Comparison of ENCODE assay signal across 1 cellular context in the genomic region with DNA sequence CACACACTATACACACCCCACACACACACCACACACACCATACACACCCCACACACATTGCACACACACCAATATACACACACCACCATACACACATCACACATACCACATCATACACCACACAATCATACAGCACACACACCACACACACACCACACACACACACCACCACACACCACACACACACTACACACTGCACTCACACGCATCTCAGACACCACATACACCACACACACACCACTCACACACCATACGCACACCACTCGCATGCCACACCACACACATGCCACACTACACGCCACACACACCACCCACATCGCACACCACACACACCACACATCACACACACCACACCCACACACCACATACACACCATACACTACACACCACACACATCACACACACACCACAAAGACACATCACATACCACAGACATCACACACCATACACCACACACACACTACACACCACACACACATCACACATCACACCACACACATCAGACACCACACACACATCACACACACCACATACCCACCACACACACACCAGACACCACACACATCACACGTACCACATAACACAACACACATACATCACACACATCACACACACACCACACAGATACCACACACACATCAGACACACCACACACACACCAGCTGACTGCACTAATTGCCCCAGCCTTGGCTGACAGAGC.
TF ChIP-seq lines count a peak whose summit lies in the region.

No MANE protein-coding gene starts in this region.

TF ChIP-seq in HepG2, 621 proteins besides CTCF, POLR2A, EP300 and RAD21 (continued from another document):
- TF ChIP-seq, protein P1, sequence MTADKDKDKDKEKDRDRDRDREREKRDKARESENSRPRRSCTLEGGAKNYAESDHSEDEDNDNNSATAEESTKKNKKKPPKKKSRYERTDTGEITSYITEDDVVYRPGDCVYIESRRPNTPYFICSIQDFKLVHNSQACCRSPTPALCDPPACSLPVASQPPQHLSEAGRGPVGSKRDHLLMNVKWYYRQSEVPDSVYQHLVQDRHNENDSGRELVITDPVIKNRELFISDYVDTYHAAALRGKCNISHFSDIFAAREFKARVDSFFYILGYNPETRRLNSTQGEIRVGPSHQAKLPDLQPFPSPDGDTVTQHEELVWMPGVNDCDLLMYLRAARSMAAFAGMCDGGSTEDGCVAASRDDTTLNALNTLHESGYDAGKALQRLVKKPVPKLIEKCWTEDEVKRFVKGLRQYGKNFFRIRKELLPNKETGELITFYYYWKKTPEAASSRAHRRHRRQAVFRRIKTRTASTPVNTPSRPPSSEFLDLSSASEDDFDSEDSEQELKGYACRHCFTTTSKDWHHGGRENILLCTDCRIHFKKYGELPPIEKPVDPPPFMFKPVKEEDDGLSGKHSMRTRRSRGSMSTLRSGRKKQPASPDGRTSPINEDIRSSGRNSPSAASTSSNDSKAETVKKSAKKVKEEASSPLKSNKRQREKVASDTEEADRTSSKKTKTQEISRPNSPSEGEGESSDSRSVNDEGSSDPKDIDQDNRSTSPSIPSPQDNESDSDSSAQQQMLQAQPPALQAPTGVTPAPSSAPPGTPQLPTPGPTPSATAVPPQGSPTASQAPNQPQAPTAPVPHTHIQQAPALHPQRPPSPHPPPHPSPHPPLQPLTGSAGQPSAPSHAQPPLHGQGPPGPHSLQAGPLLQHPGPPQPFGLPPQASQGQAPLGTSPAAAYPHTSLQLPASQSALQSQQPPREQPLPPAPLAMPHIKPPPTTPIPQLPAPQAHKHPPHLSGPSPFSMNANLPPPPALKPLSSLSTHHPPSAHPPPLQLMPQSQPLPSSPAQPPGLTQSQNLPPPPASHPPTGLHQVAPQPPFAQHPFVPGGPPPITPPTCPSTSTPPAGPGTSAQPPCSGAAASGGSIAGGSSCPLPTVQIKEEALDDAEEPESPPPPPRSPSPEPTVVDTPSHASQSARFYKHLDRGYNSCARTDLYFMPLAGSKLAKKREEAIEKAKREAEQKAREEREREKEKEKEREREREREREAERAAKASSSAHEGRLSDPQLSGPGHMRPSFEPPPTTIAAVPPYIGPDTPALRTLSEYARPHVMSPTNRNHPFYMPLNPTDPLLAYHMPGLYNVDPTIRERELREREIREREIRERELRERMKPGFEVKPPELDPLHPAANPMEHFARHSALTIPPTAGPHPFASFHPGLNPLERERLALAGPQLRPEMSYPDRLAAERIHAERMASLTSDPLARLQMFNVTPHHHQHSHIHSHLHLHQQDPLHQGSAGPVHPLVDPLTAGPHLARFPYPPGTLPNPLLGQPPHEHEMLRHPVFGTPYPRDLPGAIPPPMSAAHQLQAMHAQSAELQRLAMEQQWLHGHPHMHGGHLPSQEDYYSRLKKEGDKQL (CRISPR knock-in tag; IDR thresholded peaks at IDR 0.05; ENCODE audit: low read depth): no peak
- 0 out of 2 replicates have a peak, but pooled peaks have one; percentile 1 for TF ChIP-seq GABPA (IDR thresholded peaks at IDR 0.05; ENCODE audit: low read depth, low read length)
- no peak for TF ChIP-seq GABPA (CRISPR knock-in tag; IDR thresholded peaks at IDR 0.05; ENCODE audit: low read depth)
- TF ChIP-seq ZFP36L2 (CRISPR knock-in tag; IDR thresholded peaks at IDR 0.05): no peak
- TF ChIP-seq, protein P2, sequence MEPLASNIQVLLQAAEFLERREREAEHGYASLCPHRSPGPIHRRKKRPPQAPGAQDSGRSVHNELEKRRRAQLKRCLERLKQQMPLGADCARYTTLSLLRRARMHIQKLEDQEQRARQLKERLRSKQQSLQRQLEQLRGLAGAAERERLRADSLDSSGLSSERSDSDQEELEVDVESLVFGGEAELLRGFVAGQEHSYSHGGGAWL (CRISPR knock-in tag; IDR thresholded peaks at IDR 0.05): no peak
- TF ChIP-seq ZNF274 (CRISPR knock-in tag; IDR thresholded peaks at IDR 0.05): no peak
- TF ChIP-seq, protein P3, sequence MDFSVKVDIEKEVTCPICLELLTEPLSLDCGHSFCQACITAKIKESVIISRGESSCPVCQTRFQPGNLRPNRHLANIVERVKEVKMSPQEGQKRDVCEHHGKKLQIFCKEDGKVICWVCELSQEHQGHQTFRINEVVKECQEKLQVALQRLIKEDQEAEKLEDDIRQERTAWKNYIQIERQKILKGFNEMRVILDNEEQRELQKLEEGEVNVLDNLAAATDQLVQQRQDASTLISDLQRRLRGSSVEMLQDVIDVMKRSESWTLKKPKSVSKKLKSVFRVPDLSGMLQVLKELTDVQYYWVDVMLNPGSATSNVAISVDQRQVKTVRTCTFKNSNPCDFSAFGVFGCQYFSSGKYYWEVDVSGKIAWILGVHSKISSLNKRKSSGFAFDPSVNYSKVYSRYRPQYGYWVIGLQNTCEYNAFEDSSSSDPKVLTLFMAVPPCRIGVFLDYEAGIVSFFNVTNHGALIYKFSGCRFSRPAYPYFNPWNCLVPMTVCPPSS (IDR thresholded peaks at IDR 0.05): 0 out of 2 replicates have a peak, but pooled peaks have one; percentile 44
- TF ChIP-seq ZNF446 (CRISPR knock-in tag; IDR thresholded peaks at IDR 0.05): no peak
- TF ChIP-seq HNRNPLL (IDR thresholded peaks at IDR 0.05; ENCODE audit: low read depth, low read length, poor library complexity, severe bottlenecking): no peak
- TF ChIP-seq, protein P4, sequence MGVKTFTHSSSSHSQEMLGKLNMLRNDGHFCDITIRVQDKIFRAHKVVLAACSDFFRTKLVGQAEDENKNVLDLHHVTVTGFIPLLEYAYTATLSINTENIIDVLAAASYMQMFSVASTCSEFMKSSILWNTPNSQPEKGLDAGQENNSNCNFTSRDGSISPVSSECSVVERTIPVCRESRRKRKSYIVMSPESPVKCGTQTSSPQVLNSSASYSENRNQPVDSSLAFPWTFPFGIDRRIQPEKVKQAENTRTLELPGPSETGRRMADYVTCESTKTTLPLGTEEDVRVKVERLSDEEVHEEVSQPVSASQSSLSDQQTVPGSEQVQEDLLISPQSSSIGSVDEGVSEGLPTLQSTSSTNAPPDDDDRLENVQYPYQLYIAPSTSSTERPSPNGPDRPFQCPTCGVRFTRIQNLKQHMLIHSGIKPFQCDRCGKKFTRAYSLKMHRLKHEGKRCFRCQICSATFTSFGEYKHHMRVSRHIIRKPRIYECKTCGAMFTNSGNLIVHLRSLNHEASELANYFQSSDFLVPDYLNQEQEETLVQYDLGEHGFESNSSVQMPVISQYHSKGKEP (CRISPR knock-in tag; IDR thresholded peaks at IDR 0.05): no peak
- TF ChIP-seq ZNF10 (CRISPR knock-in tag; IDR thresholded peaks at IDR 0.05; ENCODE audit: borderline replicate concordance, low read depth): no peak
- TF ChIP-seq PHF20 (CRISPR knock-in tag; IDR thresholded peaks at IDR 0.05): 0 out of 2 replicates have a peak, but pooled peaks have one; percentile 24
- no peak for TF ChIP-seq FOXK2 (IDR thresholded peaks at IDR 0.05)
- TF ChIP-seq, protein P5, sequence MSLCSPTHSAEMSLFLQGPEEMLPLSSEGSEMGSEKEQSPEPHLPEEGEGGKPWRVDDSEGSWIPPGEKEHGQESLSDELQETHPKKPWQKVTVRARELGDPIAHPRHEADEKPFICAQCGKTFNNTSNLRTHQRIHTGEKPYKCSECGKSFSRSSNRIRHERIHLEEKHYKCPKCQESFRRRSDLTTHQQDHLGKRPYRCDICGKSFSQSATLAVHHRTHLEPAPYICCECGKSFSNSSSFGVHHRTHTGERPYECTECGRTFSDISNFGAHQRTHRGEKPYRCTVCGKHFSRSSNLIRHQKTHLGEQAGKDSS (CRISPR knock-in tag; IDR thresholded peaks at IDR 0.05; ENCODE audit: borderline replicate concordance, low read depth): peak; percentile 37; the same call in 1 of the 2 replicates
- TF ChIP-seq PHF5A (CRISPR knock-in tag; IDR thresholded peaks at IDR 0.05; ENCODE audit: low read depth, unreplicated experiment): no peak
- no peak for TF ChIP-seq NR1H2 (CRISPR knock-in tag; IDR thresholded peaks at IDR 0.05; ENCODE audit: borderline replicate concordance, low read depth)
- 0 out of 2 replicates have a peak, but pooled peaks have one; percentile 35 for TF ChIP-seq ZNF839 (CRISPR knock-in tag; IDR thresholded peaks at IDR 0.05; ENCODE audit: borderline replicate concordance)
- TF ChIP-seq ZNF460 (CRISPR knock-in tag; IDR thresholded peaks at IDR 0.05; ENCODE audit: borderline replicate concordance): no peak
- no peak for TF ChIP-seq TRIM24 (CRISPR knock-in tag; IDR thresholded peaks at IDR 0.05)
- TF ChIP-seq ZNF615 (CRISPR knock-in tag; IDR thresholded peaks at IDR 0.05; ENCODE audit: borderline replicate concordance): no peak
- TF ChIP-seq, protein P6, sequence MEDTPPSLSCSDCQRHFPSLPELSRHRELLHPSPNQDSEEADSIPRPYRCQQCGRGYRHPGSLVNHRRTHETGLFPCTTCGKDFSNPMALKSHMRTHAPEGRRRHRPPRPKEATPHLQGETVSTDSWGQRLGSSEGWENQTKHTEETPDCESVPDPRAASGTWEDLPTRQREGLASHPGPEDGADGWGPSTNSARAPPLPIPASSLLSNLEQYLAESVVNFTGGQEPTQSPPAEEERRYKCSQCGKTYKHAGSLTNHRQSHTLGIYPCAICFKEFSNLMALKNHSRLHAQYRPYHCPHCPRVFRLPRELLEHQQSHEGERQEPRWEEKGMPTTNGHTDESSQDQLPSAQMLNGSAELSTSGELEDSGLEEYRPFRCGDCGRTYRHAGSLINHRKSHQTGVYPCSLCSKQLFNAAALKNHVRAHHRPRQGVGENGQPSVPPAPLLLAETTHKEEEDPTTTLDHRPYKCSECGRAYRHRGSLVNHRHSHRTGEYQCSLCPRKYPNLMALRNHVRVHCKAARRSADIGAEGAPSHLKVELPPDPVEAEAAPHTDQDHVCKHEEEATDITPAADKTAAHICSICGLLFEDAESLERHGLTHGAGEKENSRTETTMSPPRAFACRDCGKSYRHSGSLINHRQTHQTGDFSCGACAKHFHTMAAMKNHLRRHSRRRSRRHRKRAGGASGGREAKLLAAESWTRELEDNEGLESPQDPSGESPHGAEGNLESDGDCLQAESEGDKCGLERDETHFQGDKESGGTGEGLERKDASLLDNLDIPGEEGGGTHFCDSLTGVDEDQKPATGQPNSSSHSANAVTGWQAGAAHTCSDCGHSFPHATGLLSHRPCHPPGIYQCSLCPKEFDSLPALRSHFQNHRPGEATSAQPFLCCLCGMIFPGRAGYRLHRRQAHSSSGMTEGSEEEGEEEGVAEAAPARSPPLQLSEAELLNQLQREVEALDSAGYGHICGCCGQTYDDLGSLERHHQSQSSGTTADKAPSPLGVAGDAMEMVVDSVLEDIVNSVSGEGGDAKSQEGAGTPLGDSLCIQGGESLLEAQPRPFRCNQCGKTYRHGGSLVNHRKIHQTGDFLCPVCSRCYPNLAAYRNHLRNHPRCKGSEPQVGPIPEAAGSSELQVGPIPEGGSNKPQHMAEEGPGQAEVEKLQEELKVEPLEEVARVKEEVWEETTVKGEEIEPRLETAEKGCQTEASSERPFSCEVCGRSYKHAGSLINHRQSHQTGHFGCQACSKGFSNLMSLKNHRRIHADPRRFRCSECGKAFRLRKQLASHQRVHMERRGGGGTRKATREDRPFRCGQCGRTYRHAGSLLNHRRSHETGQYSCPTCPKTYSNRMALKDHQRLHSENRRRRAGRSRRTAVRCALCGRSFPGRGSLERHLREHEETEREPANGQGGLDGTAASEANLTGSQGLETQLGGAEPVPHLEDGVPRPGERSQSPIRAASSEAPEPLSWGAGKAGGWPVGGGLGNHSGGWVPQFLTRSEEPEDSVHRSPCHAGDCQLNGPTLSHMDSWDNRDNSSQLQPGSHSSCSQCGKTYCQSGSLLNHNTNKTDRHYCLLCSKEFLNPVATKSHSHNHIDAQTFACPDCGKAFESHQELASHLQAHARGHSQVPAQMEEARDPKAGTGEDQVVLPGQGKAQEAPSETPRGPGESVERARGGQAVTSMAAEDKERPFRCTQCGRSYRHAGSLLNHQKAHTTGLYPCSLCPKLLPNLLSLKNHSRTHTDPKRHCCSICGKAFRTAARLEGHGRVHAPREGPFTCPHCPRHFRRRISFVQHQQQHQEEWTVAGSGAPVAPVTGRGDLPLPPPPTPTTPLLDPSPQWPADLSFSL (CRISPR knock-in tag; IDR thresholded peaks at IDR 0.05): peak; percentile 81
